10 cellular contexts compared by ENCODE assay signal in genomic region chr9:100222674-100223073, GRCh38.
DNase-seq lines count a peak whose midpoint lies in the region; ATAC-seq and TF ChIP-seq lines count a peak whose summit lies in the region.
"Had no signal": no experiment of that assay in that cellular context is flagged by ENCODE, and none has a peak within 500 bp of the region (broad histone marks: within the 10 kb centered on the region; RNA-seq: fewer than 3 reads in every experiment).

No MANE protein-coding gene starts in this region.

- TF ChIP-seq CTCF in GM12873 (IDR thresholded peaks at IDR 0.05; ENCODE audit: insufficient read depth, low read depth, low read length, missing control alignments) (peak; percentile 20), dorsolateral prefrontal cortex (IDR thresholded peaks at IDR 0.05 in 54 of 56, conservative IDR thresholded peaks at IDR 0.05 in 2 of 56; ENCODE audit: low read depth in 1 of 56, partially characterized antibody in 56 of 56) (peak in 54 of 56 donors; percentile 32 to 76 (median 56))

- no peak overlapping the region for H3K27ac ChIP-seq in dorsolateral prefrontal cortex
- H3K27ac ChIP-seq: epithelial cell of prostate had no signal

- ATAC-seq in GM18861 (IDR thresholded peaks at IDR 0.05; ENCODE audit: unreplicated experiment) = no peak
- no peak for ATAC-seq in GM18873 (IDR thresholded peaks at IDR 0.05; ENCODE audit: low FRiP score, unreplicated experiment)
- ATAC-seq in GM18520 (IDR thresholded peaks at IDR 0.05; ENCODE audit: unreplicated experiment) = no peak

- no peak overlapping the region for H3K4me3 ChIP-seq in dorsolateral prefrontal cortex

- DNase-seq in NCI-H2171 treated with DMSO at 0.1 percent for 48 hours (lab: John Stamatoyannopoulos, UW) (peak; percentile 39), dorsolateral prefrontal cortex (no peak), putamen (ENCODE audit: low spot score) (peak; percentile 16), kidney glomerular epithelial cell (lab: John Stamatoyannopoulos, UW) (no peak)
- DNase-seq: stimulated activated CD4-positive, alpha-beta T cell treated with anti-CD3 and anti-CD28 coated beads, Interleukin-2, amount 100 ng/mL, for 24 hours had no signal

- intact Hi-C loops in dorsolateral prefrontal cortex (cut with DNase I) = no loop called here

- no peaks in the 10 kb centered on the region for H3K27me3 ChIP-seq in dorsolateral prefrontal cortex

Comparison
In these comparisons a context has a peak if more than half of its experiments do, and no peak if none do; other contexts are left out.
1. DNase-seq: peak in NCI-H2171 treated with DMSO at 0.1 percent for 48 hours (single experiment) and putamen (single experiment); none in dorsolateral prefrontal cortex (0 of 10) and kidney glomerular epithelial cell (single experiment).